20 cellular contexts compared by ENCODE assay signal in genomic region chr12:120955232-120955631, GRCh38. TPM values are rescaled to one million over a fixed set of nuclear protein-coding genes. Genes with fewer than 3 reads are reported as not detected.
DNase-seq lines count a peak whose midpoint lies in the region; ATAC-seq and TF ChIP-seq lines count a peak whose summit lies in the region.
"Had no signal": no experiment of that assay in that cellular context is flagged by ENCODE, and none has a peak within 500 bp of the region (broad histone marks: within the 10 kb centered on the region; RNA-seq: fewer than 3 reads in every experiment).

No MANE protein-coding gene starts in this region.

- H3K4me2 ChIP-seq in GM23338 (no peak overlapping the region), mammary epithelial cell (ENCODE audit: insufficient read depth, low read depth, low read length) (no peak overlapping the region)
- H3K4me2 ChIP-seq: KMS-11 had no signal

- H4K20me1 ChIP-seq in GM23338 (replicated peaks; ENCODE audit: insufficient read depth), result no peaks in the 10 kb centered on the region
- H4K20me1 ChIP-seq in mammary epithelial cell (ENCODE audit: insufficient read depth, low read length), result no peaks in the 10 kb centered on the region

- no peaks in the 10 kb centered on the region for H3K27me3 Mint-ChIP-seq in GM23338 (ENCODE audit: insufficient read depth, low read depth, poor library complexity)

- no peak overlapping the region for H3K4me3 ChIP-seq in GM23338
- no peak overlapping the region for H3K4me3 ChIP-seq in mammary epithelial cell (replicated peaks in 1 of 3; ENCODE audit: insufficient read depth in 1 of 3, low read depth in 2 of 3, low read length in 3 of 3)
- H3K4me3 ChIP-seq: SJSA1 had no signal

- WGBS in mammary epithelial cell (ENCODE audit: low coverage, missing lambda C conversion rate), result 53% methylated on average over 3 of the region's 4 CpGs

- H3K9me3 ChIP-seq in mammary epithelial cell (replicated peaks; ENCODE audit: insufficient read depth, low read length), result no peaks in the 10 kb centered on the region
- H3K9me3 ChIP-seq: BE2C, Caco-2, SJSA1 had no signal

- H3K79me2 ChIP-seq in GM23338 (replicated peaks; ENCODE audit: insufficient read depth), result no peaks in the 10 kb centered on the region
- H3K79me2 ChIP-seq in mammary epithelial cell (ENCODE audit: insufficient read depth, low read length), result no peaks in the 10 kb centered on the region

- peaks cover 9% of the 10 kb centered on the region; the same call in 1 of the 3 replicates for H3K9me3 Mint-ChIP-seq in GM23338
- H3K9me3 Mint-ChIP-seq: CD4-positive, CD25-positive, alpha-beta regulatory T cell; HFFc6 had no signal

- no peaks in the 10 kb centered on the region for H3F3A ChIP-seq in GM23338 (replicated peaks; ENCODE audit: low read depth)

- dilution Hi-C loops in mammary epithelial cell (cut with HindIII; ENCODE audit: low sequenced_read_pairs), result no loop called here

- H3K36me3 ChIP-seq in GM23338 (ENCODE audit: insufficient read depth) (no peaks in the 10 kb centered on the region), mammary epithelial cell (ENCODE audit: insufficient read depth, low read length) (no peaks in the 10 kb centered on the region)
- H3K36me3 ChIP-seq: BE2C, SJSA1 had no signal

- no peaks in the 10 kb centered on the region for H3K27me3 ChIP-seq in GM23338 (ENCODE audit: insufficient read depth)
- no peaks in the 10 kb centered on the region for H3K27me3 ChIP-seq in mammary epithelial cell (ENCODE audit: insufficient read depth, low read length)
- H3K27me3 ChIP-seq: BE2C, SJSA1 had no signal

- TF ChIP-seq CTCF in GM23338 (conservative IDR thresholded peaks at IDR 0.05; ENCODE audit: low read depth in 2 of 2), result no peak
- no peak for TF ChIP-seq CTCF in mammary epithelial cell (conservative IDR thresholded peaks at IDR 0.05 in 1 of 2, IDR thresholded peaks at IDR 0.05 in 1 of 2; ENCODE audit: extremely low read depth in 1 of 2, insufficient read depth in 1 of 2, low read depth in 1 of 2, low read length in 2 of 2)

- in situ Hi-C loops in mammary epithelial cell (cut with MboI; ENCODE audit: low sequenced_read_pairs in 2 of 2), result loop anchor here in 1 of 2 donors (25.0 kb wide), 1 partner anchor 368 kb away; the partner anchor contains the start of gene POP5

- H3K27ac Mint-ChIP-seq in GM23338, result no peak overlapping the region
- H3K27ac Mint-ChIP-seq: CD4-positive, CD25-positive, alpha-beta regulatory T cell; HFFc6 had no signal

- peak; percentile 19 for DNase-seq in GM23338 (ENCODE audit: low spot score)
- DNase-seq in LoVo (ENCODE audit: low spot score), result peak; percentile 80
- peak; percentile 83 for DNase-seq in mammary epithelial cell
- DNase-seq in kidney tubule cell (ENCODE audit: low spot score), result peak; percentile 40
- DNase-seq: BE2C; Caco-2; CD4-positive, CD25-positive, alpha-beta regulatory T cell; HFFc6; NCI-H1048; NCI-H146; NCI-H2081 treated with DMSO at 0.1 percent for 48 hours; NCI-H510A; NCI-H774 had no signal

- H3K4me3 Mint-ChIP-seq in GM23338, result no peak overlapping the region
- H3K4me3 Mint-ChIP-seq: CD4-positive, CD25-positive, alpha-beta regulatory T cell; HFFc6 had no signal

- no peaks in the 10 kb centered on the region for H3K36me3 Mint-ChIP-seq in GM23338 (ENCODE audit: low read depth)
- H3K36me3 Mint-ChIP-seq: CD4-positive, CD25-positive, alpha-beta regulatory T cell had no signal

- H3K4me1 ChIP-seq in GM23338 (ENCODE audit: insufficient read depth), result no peaks in the 10 kb centered on the region
- H3K4me1 ChIP-seq in mammary epithelial cell (ENCODE audit: insufficient read depth, low read length), result no peaks in the 10 kb centered on the region
- H3K4me1 ChIP-seq: BE2C, SJSA1 had no signal

- no peak overlapping the region for H3K9ac ChIP-seq in mammary epithelial cell (ENCODE audit: insufficient read depth, low read length)
- H3K9ac ChIP-seq: KMS-11 had no signal

- H3K27ac ChIP-seq in GM23338 (ENCODE audit: low read depth) (no peak overlapping the region), mammary epithelial cell (ENCODE audit: insufficient read depth, low read depth, low read length) (no peak overlapping the region)
- H3K27ac ChIP-seq: KMS-11, SJSA1 had no signal

- no peaks in the 10 kb centered on the region for H3K4me1 Mint-ChIP-seq in GM23338

- CTCF ChIA-PET in mammary epithelial cell (lab: Charles Lee; ENCODE audit: low non-redundant PET), result interaction anchor here (0.7 kb wide), 1 partner anchor 307 kb away, joined by 9 read pairs; no protein-coding TSS in a partner anchor

- no peaks in the 10 kb centered on the region for H3K9me2 ChIP-seq in GM23338 (ENCODE audit: insufficient read depth)

- BruUV-seq in mammary epithelial cell (replicated peaks; lab: Mats Ljungman, UMichigan), result no TSS peak

- intact Hi-C loops in mammary epithelial cell (cut with micrococcal nuclease), result no loop called here

- H2AFZ ChIP-seq in GM23338 (no peak overlapping the region; the same call in 1 of the 2 replicates), mammary epithelial cell (ENCODE audit: low read depth, low read length) (peak overlapping the region; percentile 51)

- no peak; the same call in 2 of the 3 replicates for ATAC-seq in GM23338
- ATAC-seq in HG02885 (IDR thresholded peaks at IDR 0.05; ENCODE audit: poor library complexity, unreplicated experiment), result no peak
- no peak for ATAC-seq in GM19023 (IDR thresholded peaks at IDR 0.05; ENCODE audit: unreplicated experiment)
- no peak for ATAC-seq in GM18870 (IDR thresholded peaks at IDR 0.05; ENCODE audit: unreplicated experiment)

TF ChIP-seq in GM23338, 12 proteins besides CTCF, POLR2A, EP300 and RAD21:
- TF ChIP-seq ZNF331 (CRISPR knock-in tag; IDR thresholded peaks at IDR 0.05; ENCODE audit: low read depth) (no peak), POLR2AphosphoS5 (IDR thresholded peaks at IDR 0.05; ENCODE audit: low read depth) (no peak), REST (IDR thresholded peaks at IDR 0.05; ENCODE audit: unreplicated experiment) (no peak), STAT1 (IDR thresholded peaks at IDR 0.05; ENCODE audit: unreplicated experiment) (no peak), CREB1 (CRISPR knock-in tag; IDR thresholded peaks at IDR 0.05; ENCODE audit: low read depth) (no peak), EZH2 (IDR thresholded peaks at IDR 0.05; ENCODE audit: low read depth, unreplicated experiment) (no peak), JUNB (IDR thresholded peaks at IDR 0.05; ENCODE audit: unreplicated experiment) (no peak), EZH2phosphoT487 (IDR thresholded peaks at IDR 0.05; ENCODE audit: unreplicated experiment) (no peak), ZNF114 (CRISPR knock-in tag; IDR thresholded peaks at IDR 0.05) (no peak), ETS1 (IDR thresholded peaks at IDR 0.05) (no peak), NANOG (IDR thresholded peaks at IDR 0.05; ENCODE audit: borderline replicate concordance) (no peak)

RNA-seq across cellular contexts. Expression of gene HNF1A, which starts 23.1 kb away (rescaled TPM):
- not detected in 2 replicates for total RNA-seq in GM23338 (2014; rRNA removed; shearing (Covaris generic))
- polyA plus RNA-seq in GM23338 (2016; fragmentation: Nextera tagmentation; extraction: Ambion mirVana) (0.10 and 0.11 TPM in 2 replicates), mammary epithelial cell (not detected)
- total RNA-seq in mammary epithelial cell, result not detected
- not detected for polyA minus RNA-seq in mammary epithelial cell
- total RNA-seq: A172; CD4-positive, CD25-positive, alpha-beta regulatory T cell; HFFc6; M059J; SJSA1 had no signal
- polyA plus RNA-seq: CD4-positive, CD25-positive, alpha-beta regulatory T cell had no signal

RNA-seq across cellular contexts. Expression of gene SPPL3, which starts 51.1 kb away (rescaled TPM):
- total RNA-seq in GM23338 (2014; rRNA removed; shearing (Covaris generic)), result 25.2 and 27.8 TPM in 2 replicates
- polyA plus RNA-seq in GM23338 (2016; fragmentation: Nextera tagmentation; extraction: Ambion mirVana), result 10.9 and 12.7 TPM in 2 replicates
- total RNA-seq in mammary epithelial cell, result 10 to 100 TPM; 11.2 to 54.1 TPM
- polyA plus RNA-seq in mammary epithelial cell, result 18.7 TPM
- 69.0 TPM for polyA minus RNA-seq in mammary epithelial cell

Comparison
In these comparisons a context has a peak if more than half of its experiments do, and no peak if none do; other contexts are left out.
1. DNase-seq: peak in every context shown above with its lines; median percentile 83 in mammary epithelial cell; 80 in LoVo; 40 in kidney tubule cell; 19 in GM23338.